ENCODE assay signal across 1 cellular context in genomic region chr7:148701414-148701813, GRCh38.
TF ChIP-seq lines count a peak whose summit lies in the region.

No MANE protein-coding gene starts in this region.

TF ChIP-seq in HepG2, 621 proteins besides CTCF, POLR2A, EP300 and RAD21 (continued from another document):
- TF ChIP-seq ZNF18 (CRISPR knock-in tag; IDR thresholded peaks at IDR 0.05; ENCODE audit: insufficient replicate concordance) (no peak), HNRNPLL (IDR thresholded peaks at IDR 0.05; ENCODE audit: low read depth, low read length, poor library complexity, severe bottlenecking) (no peak), MZF1 (CRISPR knock-in tag; IDR thresholded peaks at IDR 0.05; ENCODE audit: borderline replicate concordance) (no peak), MLLT10 (CRISPR knock-in tag; IDR thresholded peaks at IDR 0.05) (no peak), TIGD3 (CRISPR knock-in tag; IDR thresholded peaks at IDR 0.05; ENCODE audit: borderline replicate concordance) (no peak), HOXD1 (CRISPR knock-in tag; IDR thresholded peaks at IDR 0.05) (no peak), NFIB (CRISPR knock-in tag; IDR thresholded peaks at IDR 0.05; ENCODE audit: borderline replicate concordance) (no peak), ZBTB34 (CRISPR knock-in tag; IDR thresholded peaks at IDR 0.05) (no peak), GPN1 (CRISPR knock-in tag; IDR thresholded peaks at IDR 0.05; ENCODE audit: borderline replicate concordance) (no peak), ZNF24 (IDR thresholded peaks at IDR 0.05) (no peak), MBNL3 (CRISPR knock-in tag; conservative IDR thresholded peaks at IDR 0.05) (no peak)
